Comparison of ENCODE assay signal across 14 cellular contexts in the genomic region with DNA sequence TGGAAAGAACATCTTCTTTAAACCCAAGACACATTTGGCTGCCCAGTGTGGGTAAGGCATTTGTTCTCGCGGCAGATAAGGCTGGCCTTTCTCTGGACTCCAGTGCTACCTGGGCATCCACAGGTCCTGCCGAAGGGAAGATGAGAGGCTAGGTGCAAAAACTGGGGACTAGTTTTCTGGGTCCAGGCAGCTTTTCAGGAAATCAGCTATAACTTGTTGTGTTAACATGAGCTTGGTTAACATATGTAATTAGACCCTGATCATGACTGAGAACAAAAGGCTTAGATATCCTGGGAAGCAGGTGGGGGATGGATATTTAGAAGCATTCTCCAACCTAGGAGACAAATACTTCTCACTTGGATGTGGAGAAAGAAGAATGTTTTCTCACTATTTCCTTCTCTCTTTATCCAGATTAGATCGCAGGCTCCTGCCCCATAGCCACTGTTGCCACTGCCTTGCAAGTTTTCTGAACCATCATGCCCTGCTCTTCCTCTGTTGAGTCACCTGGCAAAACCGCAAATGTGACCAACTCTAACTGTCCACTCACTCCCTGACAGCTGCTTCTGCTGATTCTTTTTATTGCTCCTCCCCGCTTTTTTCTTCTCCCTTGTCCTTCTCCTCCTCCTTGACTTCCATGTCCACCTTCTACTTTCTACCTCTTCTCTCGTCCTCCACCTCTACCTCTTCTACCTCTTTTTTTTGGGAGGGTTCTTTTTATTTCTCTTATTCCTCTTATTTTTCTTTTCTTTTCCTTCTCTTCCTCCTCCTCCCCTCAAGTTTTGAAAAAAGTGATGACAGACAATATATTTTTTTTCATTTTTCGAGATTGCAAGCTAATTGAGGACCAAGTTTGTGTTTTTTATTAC.
DNase-seq lines count a peak whose midpoint lies in the region; ATAC-seq and TF ChIP-seq lines count a peak whose summit lies in the region.
"Had no signal": no experiment of that assay in that cellular context is flagged by ENCODE, and none has a peak within 500 bp of the region (broad histone marks: within the 10 kb centered on the region; RNA-seq: fewer than 3 reads in every experiment).

No MANE protein-coding gene starts in this region.

- in situ Hi-C loops in Caki2 (cut with HindIII; ENCODE audit: low pct_unique_long_range_greater_than_20kb, low sequenced_read_pairs) (no loop called here), KBM-7 (cut with MboI; ENCODE audit: low pct_unique_long_range_greater_than_20kb, low sequenced_read_pairs) (no loop called here)

- no peaks in the 10 kb centered on the region for H3K9me3 ChIP-seq in T-helper 17 cell (ENCODE audit: control insufficient read depth, low read length, poor library complexity, severe bottlenecking)

- H3K27ac Mint-ChIP-seq in T-helper 17 cell: peak overlapping the region; percentile 92

- H3K4me3 Mint-ChIP-seq in T-helper 17 cell: no peak overlapping the region
- H3K4me3 Mint-ChIP-seq: activated T-helper 1 cell treated with anti-CD3 and anti-CD28 coated beads, Interleukin-12 subunit alpha, Interleukin-12 subunit beta, Interleukin-2, Interleukin-4 antibody, amounts not matched to agents 30 ng/mL and 10 ng/mL and 1 ng/mL, durations not matched to agents 14 hours and 24 hours and 36 hours had no signal

- no peaks in the 10 kb centered on the region for H3K27me3 Mint-ChIP-seq in T-helper 17 cell

- no peak for ATAC-seq in T-helper 17 cell
- ATAC-seq in stimulated activated naive CD8-positive, alpha-beta T cell treated with anti-CD3 and anti-CD28 coated beads, Interleukin-15, Interleukin-2, amounts not matched to agents 100 U/mL and 50 U/mL, for 24 hours: no peak
- ATAC-seq: sciatic nerve had no signal

- POLR2A ChIA-PET in HEK293T (lab: Yijun Ruan, JAX): no interaction called here

- no peak overlapping the region for H3K4me3 ChIP-seq in coronary artery
- H3K4me3 ChIP-seq: SK-N-MC had no signal

- DNase-seq in Caki2 (ENCODE audit: low read depth) (peak; percentile 77), KBM-7 (peak; percentile 89), T-helper 17 cell (no peak), lung microvascular endothelial cell (ENCODE audit: low read depth in 2 of 2) (peak; percentile 13 to 77), coronary artery (ENCODE audit: low spot score) (no peak), HEK293T (ENCODE audit: extremely low spot score) (no peak)
- no peak for DNase-seq in activated effector memory CD4-positive, alpha-beta T cell treated with Interleukin-2 at 50 U/mL for 16 hours
- no peak for DNase-seq in stimulated activated naive CD8-positive, alpha-beta T cell treated with anti-CD3 and anti-CD28 coated beads, Interleukin-15, Interleukin-2, amounts not matched to agents 100 U/mL and 50 U/mL, for 24 hours
- DNase-seq: GDM1; NCI-H1048; stimulated activated CD8-positive, alpha-beta memory T cell treated with anti-CD3 and anti-CD28 coated beads, Interleukin-4, amount 100 ng/mL, for 48 hours had no signal

- CTCF ChIA-PET in HEK293T (lab: Yijun Ruan, JAX): no interaction called here

- peaks cover 33% of the 10 kb centered on the region for H3K4me1 Mint-ChIP-seq in T-helper 17 cell

- no peak overlapping the region for H3K27ac ChIP-seq in coronary artery
- H3K27ac ChIP-seq: SK-N-MC had no signal

- TF ChIP-seq CTCF in coronary artery (IDR thresholded peaks at IDR 0.05): no peak

- H3K36me3 Mint-ChIP-seq in T-helper 17 cell (ENCODE audit: low read depth): peaks cover 29% of the 10 kb centered on the region

TF ChIP-seq in HEK293T, 16 proteins besides CTCF, POLR2A, EP300 and RAD21:
- TF ChIP-seq LEF1 (IDR thresholded peaks at IDR 0.05; ENCODE audit: borderline replicate concordance) (no peak), NFRKB (IDR thresholded peaks at IDR 0.05) (no peak), TARDBP (IDR thresholded peaks at IDR 0.05) (no peak), SUZ12 (IDR thresholded peaks at IDR 0.05) (no peak), ZNF384 (IDR thresholded peaks at IDR 0.05) (no peak), FOXA1 (IDR thresholded peaks at IDR 0.05) (no peak), ARNT (IDR thresholded peaks at IDR 0.05) (no peak), SP1 (IDR thresholded peaks at IDR 0.05) (no peak), FOXM1 (IDR thresholded peaks at IDR 0.05; ENCODE audit: borderline replicate concordance) (no peak), CTBP1 (IDR thresholded peaks at IDR 0.05; ENCODE audit: borderline replicate concordance) (no peak), L3MBTL2 (conservative IDR thresholded peaks at IDR 0.05) (no peak)
- TF ChIP-seq, protein P1, sequence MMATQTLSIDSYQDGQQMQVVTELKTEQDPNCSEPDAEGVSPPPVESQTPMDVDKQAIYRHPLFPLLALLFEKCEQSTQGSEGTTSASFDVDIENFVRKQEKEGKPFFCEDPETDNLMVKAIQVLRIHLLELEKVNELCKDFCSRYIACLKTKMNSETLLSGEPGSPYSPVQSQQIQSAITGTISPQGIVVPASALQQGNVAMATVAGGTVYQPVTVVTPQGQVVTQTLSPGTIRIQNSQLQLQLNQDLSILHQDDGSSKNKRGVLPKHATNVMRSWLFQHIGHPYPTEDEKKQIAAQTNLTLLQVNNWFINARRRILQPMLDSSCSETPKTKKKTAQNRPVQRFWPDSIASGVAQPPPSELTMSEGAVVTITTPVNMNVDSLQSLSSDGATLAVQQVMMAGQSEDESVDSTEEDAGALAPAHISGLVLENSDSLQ (IDR thresholded peaks at IDR 0.05): no peak
TF ChIP-seq in HEK293T: peak in this region for 0.

Comparison
In these comparisons a context has a peak if more than half of its experiments do, and no peak if none do; other contexts are left out.
1. DNase-seq: peak in Caki2 (single experiment), KBM-7 (single experiment) and lung microvascular endothelial cell (2 of 2); none in T-helper 17 cell (0 of 3), activated effector memory CD4-positive, alpha-beta T cell treated with Interleukin-2 at 50 U/mL for 16 hours (single experiment), coronary artery (single experiment), stimulated activated naive CD8-positive, alpha-beta T cell treated with anti-CD3 and anti-CD28 coated beads, Interleukin-15, Interleukin-2, amounts not matched to agents 100 U/mL and 50 U/mL, for 24 hours (single experiment) and HEK293T (single experiment).